Comparison of ENCODE assay signal across 8 cellular contexts in the genomic region with DNA sequence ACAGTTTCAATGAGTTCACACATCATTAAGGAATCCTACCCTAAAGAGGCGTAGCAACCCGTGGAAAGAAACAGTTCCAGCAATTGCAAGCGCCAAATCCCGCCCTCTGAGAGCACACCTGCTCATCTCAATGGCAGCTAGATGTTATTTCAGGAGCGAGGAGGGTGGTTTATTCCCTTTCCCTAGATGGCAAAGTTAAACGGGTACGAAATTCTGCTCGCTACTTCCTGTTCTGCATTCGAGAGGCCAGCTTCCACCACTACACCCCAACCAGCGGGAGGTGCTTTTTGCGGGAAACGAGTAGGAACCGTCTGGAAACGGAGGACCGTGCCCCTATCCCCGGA. TPM values are rescaled to one million over a fixed set of nuclear protein-coding genes. Genes with fewer than 3 reads are reported as not detected.
DNase-seq lines count a peak whose midpoint lies in the region; ATAC-seq and TF ChIP-seq lines count a peak whose summit lies in the region.

No MANE protein-coding gene starts in this region.

- DNase-seq in EH (ENCODE audit: low read depth) = peak; percentile 74
- DNase-seq in MM.1S = peak; percentile 10
- DNase-seq in SW 1271 (lab: John Stamatoyannopoulos, UW) = peak; percentile 67 to 73
- no peak for DNase-seq in endodermal cell
- DNase-seq in mesenteric fat pad (ENCODE audit: low spot score) = no peak

- no peaks in the 10 kb centered on the region for H4K20me1 ChIP-seq in MM.1S (ENCODE audit: insufficient read depth, low read length)

- H3K4me1 ChIP-seq in MM.1S (ENCODE audit: low read length) (peaks cover 9% of the 10 kb centered on the region; the same call in 1 of the 2 replicates), endodermal cell (ENCODE audit: control insufficient read depth, insufficient read depth, low read length) (no peaks in the 10 kb centered on the region), muscle layer of duodenum (ENCODE audit: control insufficient read depth in 1 of 2, insufficient read depth in 2 of 2, low read length in 2 of 2) (peaks cover 16 to 28% of the 10 kb centered on the region in 2 donors)

- H3K4me3 ChIP-seq in MM.1S (ENCODE audit: low read length) (peak overlapping the region; percentile 88), endodermal cell (ENCODE audit: low read length) (peak overlapping the region; percentile 98), muscle layer of duodenum (ENCODE audit: low read depth in 1 of 2, low read length in 2 of 2) (peak overlapping the region; percentile 96 to 98)

- peak overlapping the region; percentile 62; the same call in 1 of the 2 replicates for H3K4me2 ChIP-seq in MM.1S (ENCODE audit: low read depth, low read length)

- no peaks in the 10 kb centered on the region for H3K9me2 ChIP-seq in MM.1S (replicated peaks; ENCODE audit: insufficient read depth, low read length)

- H3K79me2 ChIP-seq in MM.1S (ENCODE audit: low read length) = peaks cover 43% of the 10 kb centered on the region

- H3K9me3 Mint-ChIP-seq in endodermal cell = peaks cover 12% of the 10 kb centered on the region

- peak overlapping the region; percentile 94 for H3K27ac Mint-ChIP-seq in endodermal cell

- H3K36me3 ChIP-seq in MM.1S (replicated peaks; ENCODE audit: insufficient read depth, low read length) (no peaks in the 10 kb centered on the region), endodermal cell (ENCODE audit: control insufficient read depth, insufficient read depth, low read length) (peaks cover 16% of the 10 kb centered on the region), muscle layer of duodenum (ENCODE audit: control insufficient read depth in 1 of 2, insufficient read depth in 2 of 2, low read length in 2 of 2) (peaks cover 1 to 6% of the 10 kb centered on the region in 2 donors)

- H3K4me1 Mint-ChIP-seq in endodermal cell = no peaks in the 10 kb centered on the region

- ATAC-seq in GM21619 (IDR thresholded peaks at IDR 0.05; ENCODE audit: unreplicated experiment) (peak; percentile 29), GM18907 (IDR thresholded peaks at IDR 0.05; ENCODE audit: unreplicated experiment) (no peak)

- H3K9ac ChIP-seq in MM.1S (ENCODE audit: low read length) (peak overlapping the region; percentile 88), endodermal cell (ENCODE audit: extremely low read depth, low read length, poor library complexity, severe bottlenecking) (peak overlapping the region; percentile 79)

- 0 to 1% methylated on average over 11 to 16 of the region's 16 CpGs for WGBS in endodermal cell (ENCODE audit: insufficient coverage in 1 of 2, insufficient read length in 1 of 2), 2 experiments

- TF ChIP-seq CTCF in MM.1S (IDR thresholded peaks at IDR 0.05; ENCODE audit: low read length) (no peak), endodermal cell (conservative IDR thresholded peaks at IDR 0.05) (no peak)

- H3K4me3 Mint-ChIP-seq in endodermal cell = peak overlapping the region; percentile 98

- H3K27ac ChIP-seq in MM.1S (ENCODE audit: low read length) = peak overlapping the region; percentile 76
- no peak overlapping the region for H3K27ac ChIP-seq in endodermal cell (ENCODE audit: low read depth, low read length)
- H3K27ac ChIP-seq in muscle layer of duodenum (ENCODE audit: low read length) = peak overlapping the region; percentile 95

- H2AFZ ChIP-seq in MM.1S (ENCODE audit: low read length) = peak overlapping the region; percentile 35

- no peaks in the 10 kb centered on the region for H3K9me3 ChIP-seq in MM.1S (replicated peaks; ENCODE audit: insufficient read depth, low read length)
- peaks cover 7% of the 10 kb centered on the region for H3K9me3 ChIP-seq in endodermal cell (ENCODE audit: control insufficient read depth, low read length)
- H3K9me3 ChIP-seq in muscle layer of duodenum (ENCODE audit: control insufficient read depth in 1 of 2, low read length in 2 of 2) = no peaks in the 10 kb centered on the region

- H3K36me3 Mint-ChIP-seq in endodermal cell (ENCODE audit: low read depth) = peaks cover 3% of the 10 kb centered on the region

- H3K27me3 ChIP-seq in MM.1S (replicated peaks; ENCODE audit: insufficient read depth, low read length) (no peaks in the 10 kb centered on the region), endodermal cell (ENCODE audit: control insufficient read depth, insufficient read depth, low read length, poor library complexity, severe bottlenecking) (no peaks in the 10 kb centered on the region), muscle layer of duodenum (ENCODE audit: low read depth, low read length) (no peaks in the 10 kb centered on the region)

- H3F3A ChIP-seq in MM.1S (ENCODE audit: insufficient read depth, low read length) = no peaks in the 10 kb centered on the region

- peaks cover 19% of the 10 kb centered on the region for H3K27me3 Mint-ChIP-seq in endodermal cell (ENCODE audit: insufficient read depth)

RNA-seq across cellular contexts. Expression of gene VPS29, which starts 0.6 kb away (rescaled TPM):
- total RNA-seq in endodermal cell = 10 to 100 TPM; 87.7 to 89.4 TPM
- 98.9 TPM for polyA plus RNA-seq in endodermal cell (2013, experiment 1 of 2)
- 93.5 TPM for polyA plus RNA-seq in endodermal cell (2013, experiment 2 of 2)
- 110 TPM for total RNA-seq in mesenteric fat pad

RNA-seq across cellular contexts. Expression of gene RAD9B, which starts 0.8 kb away (rescaled TPM):
- total RNA-seq in endodermal cell (under 1 TPM; 0.29 to 0.31 TPM), mesenteric fat pad (0.90 TPM)
- polyA plus RNA-seq in endodermal cell (2013, experiment 1 of 2) = 0.32 TPM
- 0.29 TPM for polyA plus RNA-seq in endodermal cell (2013, experiment 2 of 2)

RNA-seq across cellular contexts. Expression of gene FAM216A, which starts 32.7 kb away (rescaled TPM):
- total RNA-seq in endodermal cell (1 to 10 TPM; 5.5 to 7.2 TPM), mesenteric fat pad (6.6 TPM)
- 24.6 TPM for polyA plus RNA-seq in endodermal cell (2013, experiment 1 of 2)
- 24.0 TPM for polyA plus RNA-seq in endodermal cell (2013, experiment 2 of 2)

RNA-seq across cellular contexts. Expression of gene GPN3, which starts 33.3 kb away (rescaled TPM):
- 10 to 100 TPM; 40.8 to 50.7 TPM for total RNA-seq in endodermal cell
- polyA plus RNA-seq in endodermal cell (2013, experiment 1 of 2) = 33.1 TPM
- polyA plus RNA-seq in endodermal cell (2013, experiment 2 of 2) = 33.4 TPM
- total RNA-seq in mesenteric fat pad = 24.1 TPM

RNA-seq across cellular contexts. Expression of gene ARPC3, which starts 51.2 kb away (rescaled TPM):
- 100 to 1,000 TPM; 218 to 227 TPM for total RNA-seq in endodermal cell
- polyA plus RNA-seq in endodermal cell (2013, experiment 1 of 2) = 289 TPM
- polyA plus RNA-seq in endodermal cell (2013, experiment 2 of 2) = 289 TPM
- total RNA-seq in mesenteric fat pad = 187 TPM

Comparison
In these comparisons a context has a peak if more than half of its experiments do, and no peak if none do; other contexts are left out.
1. DNase-seq: peak in EH (single experiment), MM.1S (single experiment) and SW 1271 (2 of 2); none in endodermal cell (single experiment) and mesenteric fat pad (single experiment).
2. Peak in every context shown above with its lines, with median percentiles within 50 percentile points of each other: H3K4me3 ChIP-seq.